ENCODE assay signal across 8 cellular contexts in genomic region chr2:43226558-43226954, GRCh38. TPM values are rescaled to one million over a fixed set of nuclear protein-coding genes. Genes with fewer than 3 reads are reported as not detected.
DNase-seq lines count a peak whose midpoint lies in the region; ATAC-seq, FAIRE-seq and TF ChIP-seq lines count a peak whose summit lies in the region.

Gene ZFP36L2 (minus strand): TSS chr2:43226606. CDS start chr2:43226315, 291 bp downstream.

- H3K4me1 ChIP-seq in prostate gland (replicated peaks): peaks cover 12% of the 10 kb centered on the region

- ATAC-seq in HG02884 (IDR thresholded peaks at IDR 0.05; ENCODE audit: unreplicated experiment) (peak; percentile 49), left cardiac atrium (peak; percentile 80 to 84)

- no peak for FAIRE-seq in urothelium cell line (lab: Jason Lieb, UNC)

- H3K36me3 Mint-ChIP-seq in T-helper 1 cell treated with Interleukin-12 subunit alpha and Interleukin-12 subunit beta and Interleukin-4 antibody, amounts not matched to agents 30 μg/mL and 1 μg/mL, for 36 hours (ENCODE audit: low read depth): peaks cover 48% of the 10 kb centered on the region

- H3K27me3 ChIP-seq in prostate gland (replicated peaks; ENCODE audit: insufficient read depth): no peaks in the 10 kb centered on the region

- peak within 1 kb of the TSS; percentile 93 for H3K27ac Mint-ChIP-seq in T-helper 1 cell treated with Interleukin-12 subunit alpha and Interleukin-12 subunit beta and Interleukin-4 antibody, amounts not matched to agents 30 μg/mL and 1 μg/mL, for 36 hours

- H3K9me3 Mint-ChIP-seq in T-helper 1 cell treated with Interleukin-12 subunit alpha and Interleukin-12 subunit beta and Interleukin-4 antibody, amounts not matched to agents 30 μg/mL and 1 μg/mL, for 36 hours: no peaks in the 10 kb centered on the region

- WGBS in prostate gland: 0% methylated on average over 24 of the region's 58 CpGs

- peak within 1 kb of the TSS; percentile 89 for H3K4me3 Mint-ChIP-seq in T-helper 1 cell treated with Interleukin-12 subunit alpha and Interleukin-12 subunit beta and Interleukin-4 antibody, amounts not matched to agents 30 μg/mL and 1 μg/mL, for 36 hours

- H3K36me3 ChIP-seq in prostate gland: peaks cover 4 to 26% of the 10 kb centered on the region in 2 donors

- no peaks in the 10 kb centered on the region for H3K9me3 ChIP-seq in prostate gland

- H3K27ac ChIP-seq in prostate gland: peak within 1 kb of the TSS; percentile 98 to 99

- no peaks in the 10 kb centered on the region for H3K27me3 Mint-ChIP-seq in T-helper 1 cell treated with Interleukin-12 subunit alpha and Interleukin-12 subunit beta and Interleukin-4 antibody, amounts not matched to agents 30 μg/mL and 1 μg/mL, for 36 hours (ENCODE audit: low read depth)

- peak in 1 of 4 experiments; percentile 46 for TF ChIP-seq CTCF in prostate gland (IDR thresholded peaks at IDR 0.05)

- intact Hi-C loops in left cardiac atrium (cut with DNase I) (loop anchor here (5.0 to 10.0 kb wide), 4 partner anchors 92 to 372 kb away; no protein-coding TSS in a partner anchor), prostate gland (cut with DNase I) (loop anchor here (5.0 to 10.0 kb wide), 4 partner anchors 264 to 399 kb away; no protein-coding TSS in a partner anchor)

- peak within 1 kb of the TSS; percentile 86 to 87 for H3K4me3 ChIP-seq in prostate gland

- TF ChIP-seq POLR2A in GM15510 (IDR thresholded peaks at IDR 0.05; ENCODE audit: borderline replicate concordance, extremely low read depth, insufficient read length) (peak; percentile 99), prostate gland (IDR thresholded peaks at IDR 0.05) (peak; percentile 95)

- peaks cover 33% of the 10 kb centered on the region for H3K4me1 Mint-ChIP-seq in T-helper 1 cell treated with Interleukin-12 subunit alpha and Interleukin-12 subunit beta and Interleukin-4 antibody, amounts not matched to agents 30 μg/mL and 1 μg/mL, for 36 hours (ENCODE audit: low read depth)

- DNase-seq in NCI-H1694 treated with DMSO at 0.1 percent for 48 hours (lab: John Stamatoyannopoulos, UW): peak; percentile 81
- DNase-seq in amniotic epithelial cell (ENCODE audit: low read depth): peak; percentile 90
- DNase-seq in left cardiac atrium: peak; percentile 98
- DNase-seq in prostate gland (ENCODE audit: low spot score): peak; percentile 97
- DNase-seq in urothelium cell line (ENCODE audit: low spot score): peak; percentile 99

RNA-seq across cellular contexts. Expression of gene ZFP36L2, which starts in this region (rescaled TPM):
- 10 to 100 TPM; 64.0 to 82.1 TPM for total RNA-seq in left cardiac atrium
- total RNA-seq in prostate gland: 100 to 1,000 TPM; 117 to 256 TPM

Comparison
In these comparisons a context has a peak if more than half of its experiments do, and no peak if none do; other contexts are left out.
1. Peak in every context shown above with its lines: DNase-seq, ATAC-seq, H3K4me3 ChIP-seq and H3K27ac ChIP-seq.